1 cellular context compared by ENCODE assay signal in the genomic region with DNA sequence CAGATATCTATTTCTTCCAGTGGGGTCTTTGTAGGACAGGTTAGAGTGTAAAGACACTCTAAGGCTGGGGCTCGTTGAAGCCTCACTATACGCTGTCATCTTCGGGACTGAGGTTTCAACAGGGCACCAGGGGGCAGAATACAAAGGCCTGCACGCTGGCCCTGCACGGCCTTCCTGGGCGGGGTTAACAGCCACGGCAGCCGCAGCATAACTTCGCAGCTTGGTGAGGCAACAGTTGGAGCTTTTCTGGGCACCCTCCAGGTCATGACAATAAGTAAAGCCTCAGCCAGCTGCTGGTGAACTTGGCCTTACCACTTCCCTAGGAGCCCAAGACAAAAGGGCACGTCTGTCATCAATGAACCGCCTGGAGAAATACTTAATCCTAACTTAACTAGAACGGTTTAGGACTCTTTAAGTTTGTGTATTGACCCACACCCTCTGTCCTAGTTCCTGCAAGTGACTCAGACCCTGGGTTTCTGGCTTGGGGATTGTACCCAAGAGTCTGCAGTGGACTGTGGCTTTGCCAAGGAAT.
TF ChIP-seq lines count a peak whose summit lies in the region.

No MANE protein-coding gene starts in this region.

TF ChIP-seq in HepG2, 621 proteins besides CTCF, POLR2A, EP300 and RAD21 (continued from another document and continues in another):
- TF ChIP-seq ZNF142 (CRISPR knock-in tag; IDR thresholded peaks at IDR 0.05), result no peak
- no peak for TF ChIP-seq ATF6 (CRISPR knock-in tag; conservative IDR thresholded peaks at IDR 0.05)
- no peak for TF ChIP-seq ADNP (CRISPR knock-in tag; IDR thresholded peaks at IDR 0.05)
- no peak for TF ChIP-seq ELF1 (CRISPR knock-in tag; IDR thresholded peaks at IDR 0.05)
- 0 out of 2 replicates have a peak, but pooled peaks have one; percentile 34 for TF ChIP-seq ZBTB25 (CRISPR knock-in tag; IDR thresholded peaks at IDR 0.05)
- TF ChIP-seq DR1 (CRISPR knock-in tag; IDR thresholded peaks at IDR 0.05), result no peak
- TF ChIP-seq ZEB1 (IDR thresholded peaks at IDR 0.05; ENCODE audit: insufficient replicate concordance, low read depth), result no peak
- TF ChIP-seq MED1 (CRISPR knock-in tag; IDR thresholded peaks at IDR 0.05), result peak; percentile 37; the same call in 1 of the 2 replicates
- TF ChIP-seq MTERF4 (CRISPR knock-in tag; IDR thresholded peaks at IDR 0.05), result no peak
- no peak for TF ChIP-seq KLF15 (CRISPR knock-in tag; IDR thresholded peaks at IDR 0.05; ENCODE audit: borderline replicate concordance)
- TF ChIP-seq SPEN (CRISPR knock-in tag; IDR thresholded peaks at IDR 0.05; ENCODE audit: low read depth), result peak; percentile 37; the same call in 1 of the 2 replicates
- TF ChIP-seq, protein P1, sequence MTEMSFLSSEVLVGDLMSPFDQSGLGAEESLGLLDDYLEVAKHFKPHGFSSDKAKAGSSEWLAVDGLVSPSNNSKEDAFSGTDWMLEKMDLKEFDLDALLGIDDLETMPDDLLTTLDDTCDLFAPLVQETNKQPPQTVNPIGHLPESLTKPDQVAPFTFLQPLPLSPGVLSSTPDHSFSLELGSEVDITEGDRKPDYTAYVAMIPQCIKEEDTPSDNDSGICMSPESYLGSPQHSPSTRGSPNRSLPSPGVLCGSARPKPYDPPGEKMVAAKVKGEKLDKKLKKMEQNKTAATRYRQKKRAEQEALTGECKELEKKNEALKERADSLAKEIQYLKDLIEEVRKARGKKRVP (CRISPR knock-in tag; IDR thresholded peaks at IDR 0.05), result no peak
- TF ChIP-seq SNAPC2 (CRISPR knock-in tag; IDR thresholded peaks at IDR 0.05), result no peak
- TF ChIP-seq TSC22D2 (CRISPR knock-in tag; IDR thresholded peaks at IDR 0.05; ENCODE audit: borderline replicate concordance), result no peak
- no peak for TF ChIP-seq ZNF333 (CRISPR knock-in tag; IDR thresholded peaks at IDR 0.05; ENCODE audit: borderline replicate concordance)
- TF ChIP-seq PREB (CRISPR knock-in tag; IDR thresholded peaks at IDR 0.05), result no peak
- TF ChIP-seq ZNF460 (CRISPR knock-in tag; IDR thresholded peaks at IDR 0.05; ENCODE audit: borderline replicate concordance), result no peak
- no peak for TF ChIP-seq MAZ (IDR thresholded peaks at IDR 0.05; ENCODE audit: borderline replicate concordance, low read depth, low read length)
- TF ChIP-seq MAZ (CRISPR knock-in tag; IDR thresholded peaks at IDR 0.05; ENCODE audit: low read depth), result no peak
- TF ChIP-seq ZBTB44 (CRISPR knock-in tag; IDR thresholded peaks at IDR 0.05), result no peak
- no peak for TF ChIP-seq LBX2 (CRISPR knock-in tag; IDR thresholded peaks at IDR 0.05; ENCODE audit: borderline replicate concordance)
- TF ChIP-seq POGZ (CRISPR knock-in tag; IDR thresholded peaks at IDR 0.05), result peak; percentile 82
- TF ChIP-seq ZNF3 (CRISPR knock-in tag; IDR thresholded peaks at IDR 0.05), result no peak
- no peak for TF ChIP-seq ZBTB46 (CRISPR knock-in tag; IDR thresholded peaks at IDR 0.05; ENCODE audit: borderline replicate concordance)
- TF ChIP-seq SP5 (CRISPR knock-in tag; IDR thresholded peaks at IDR 0.05; ENCODE audit: borderline replicate concordance, low read depth), result no peak
- TF ChIP-seq, protein P2, sequence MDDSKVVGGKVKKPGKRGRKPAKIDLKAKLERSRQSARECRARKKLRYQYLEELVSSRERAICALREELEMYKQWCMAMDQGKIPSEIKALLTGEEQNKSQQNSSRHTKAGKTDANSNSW (CRISPR knock-in tag; IDR thresholded peaks at IDR 0.05; ENCODE audit: borderline replicate concordance), result no peak
- TF ChIP-seq ZNF451 (CRISPR knock-in tag; IDR thresholded peaks at IDR 0.05), result no peak
- no peak for TF ChIP-seq SUZ12 (IDR thresholded peaks at IDR 0.05; ENCODE audit: low read depth, low read length)
- no peak for TF ChIP-seq ZNF589 (CRISPR knock-in tag; conservative IDR thresholded peaks at IDR 0.05)
- TF ChIP-seq BCL3 (CRISPR knock-in tag; IDR thresholded peaks at IDR 0.05), result no peak
- no peak for TF ChIP-seq SIN3A (IDR thresholded peaks at IDR 0.05; ENCODE audit: borderline replicate concordance, low read depth, low read length)
- no peak for TF ChIP-seq ZFP36 (IDR thresholded peaks at IDR 0.05; ENCODE audit: borderline replicate concordance, low read depth, low read length, partially characterized antibody)
- TF ChIP-seq, protein P3, sequence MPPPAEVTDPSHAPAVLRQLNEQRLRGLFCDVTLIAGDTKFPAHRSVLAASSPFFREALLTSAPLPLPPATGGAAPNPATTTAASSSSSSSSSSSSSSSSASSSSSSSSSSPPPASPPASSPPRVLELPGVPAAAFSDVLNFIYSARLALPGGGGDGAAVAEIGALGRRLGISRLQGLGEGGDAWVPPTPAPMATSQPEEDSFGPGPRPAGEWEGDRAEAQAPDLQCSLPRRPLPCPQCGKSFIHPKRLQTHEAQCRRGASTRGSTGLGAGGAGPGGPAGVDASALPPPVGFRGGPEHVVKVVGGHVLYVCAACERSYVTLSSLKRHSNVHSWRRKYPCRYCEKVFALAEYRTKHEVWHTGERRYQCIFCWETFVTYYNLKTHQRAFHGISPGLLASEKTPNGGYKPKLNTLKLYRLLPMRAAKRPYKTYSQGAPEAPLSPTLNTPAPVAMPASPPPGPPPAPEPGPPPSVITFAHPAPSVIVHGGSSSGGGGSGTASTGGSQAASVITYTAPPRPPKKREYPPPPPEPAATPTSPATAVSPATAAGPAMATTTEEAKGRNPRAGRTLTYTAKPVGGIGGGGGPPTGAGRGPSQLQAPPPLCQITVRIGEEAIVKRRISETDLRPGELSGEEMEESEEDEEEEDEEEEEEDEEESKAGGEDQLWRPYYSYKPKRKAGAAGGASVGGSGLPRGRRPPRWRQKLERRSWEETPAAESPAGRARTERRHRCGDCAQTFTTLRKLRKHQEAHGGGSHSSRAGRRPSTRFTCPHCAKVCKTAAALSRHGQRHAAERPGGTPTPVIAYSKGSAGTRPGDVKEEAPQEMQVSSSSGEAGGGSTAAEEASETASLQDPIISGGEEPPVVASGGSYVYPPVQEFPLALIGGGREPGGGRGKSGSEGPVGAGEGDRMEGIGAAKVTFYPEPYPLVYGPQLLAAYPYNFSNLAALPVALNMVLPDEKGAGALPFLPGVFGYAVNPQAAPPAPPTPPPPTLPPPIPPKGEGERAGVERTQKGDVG (CRISPR knock-in tag; IDR thresholded peaks at IDR 0.05; ENCODE audit: borderline replicate concordance), result no peak
- TF ChIP-seq TEAD2 (CRISPR knock-in tag; IDR thresholded peaks at IDR 0.05), result no peak
